ENCODE assay signal across 1 cellular context in genomic region chr10:60456053-60456452, GRCh38.
TF ChIP-seq lines count a peak whose summit lies in the region.

No MANE protein-coding gene starts in this region.

TF ChIP-seq in H1, 55 proteins besides CTCF, POLR2A, EP300 and RAD21:
- TF ChIP-seq CHD7 (IDR thresholded peaks at IDR 0.05; ENCODE audit: insufficient replicate concordance, low read length) (no peak), CEBPB (IDR thresholded peaks at IDR 0.05; ENCODE audit: low read depth, low read length) (no peak), RFX5 (IDR thresholded peaks at IDR 0.05; ENCODE audit: borderline replicate concordance, low read depth, low read length) (no peak), PHF8 (conservative IDR thresholded peaks at IDR 0.05; ENCODE audit: low read depth, low read length) (no peak), SIRT6 (IDR thresholded peaks at IDR 0.05; ENCODE audit: low read length) (no peak), KDM4A (IDR thresholded peaks at IDR 0.05; ENCODE audit: low read depth, low read length, severe bottlenecking) (no peak), MAX (IDR thresholded peaks at IDR 0.05) (no peak), JUND (IDR thresholded peaks at IDR 0.05; ENCODE audit: low read length) (no peak), CHD1 (IDR thresholded peaks at IDR 0.05; ENCODE audit: low read depth, low read length) (no peak), TBP (IDR thresholded peaks at IDR 0.05; ENCODE audit: low read depth, low read length) (no peak), CBX8 (IDR thresholded peaks at IDR 0.05; ENCODE audit: borderline replicate concordance, low read depth, low read length) (no peak), BRCA1 (IDR thresholded peaks at IDR 0.05; ENCODE audit: low read depth, low read length) (no peak), RXRA (IDR thresholded peaks at IDR 0.05; ENCODE audit: insufficient read depth, low read depth, low read length) (no peak), HDAC2 (IDR thresholded peaks at IDR 0.05; ENCODE audit: borderline replicate concordance in 1 of 2, low read depth in 2 of 2, low read length in 2 of 2) (no peak)
